8 cellular contexts compared by ENCODE assay signal in the genomic region with DNA sequence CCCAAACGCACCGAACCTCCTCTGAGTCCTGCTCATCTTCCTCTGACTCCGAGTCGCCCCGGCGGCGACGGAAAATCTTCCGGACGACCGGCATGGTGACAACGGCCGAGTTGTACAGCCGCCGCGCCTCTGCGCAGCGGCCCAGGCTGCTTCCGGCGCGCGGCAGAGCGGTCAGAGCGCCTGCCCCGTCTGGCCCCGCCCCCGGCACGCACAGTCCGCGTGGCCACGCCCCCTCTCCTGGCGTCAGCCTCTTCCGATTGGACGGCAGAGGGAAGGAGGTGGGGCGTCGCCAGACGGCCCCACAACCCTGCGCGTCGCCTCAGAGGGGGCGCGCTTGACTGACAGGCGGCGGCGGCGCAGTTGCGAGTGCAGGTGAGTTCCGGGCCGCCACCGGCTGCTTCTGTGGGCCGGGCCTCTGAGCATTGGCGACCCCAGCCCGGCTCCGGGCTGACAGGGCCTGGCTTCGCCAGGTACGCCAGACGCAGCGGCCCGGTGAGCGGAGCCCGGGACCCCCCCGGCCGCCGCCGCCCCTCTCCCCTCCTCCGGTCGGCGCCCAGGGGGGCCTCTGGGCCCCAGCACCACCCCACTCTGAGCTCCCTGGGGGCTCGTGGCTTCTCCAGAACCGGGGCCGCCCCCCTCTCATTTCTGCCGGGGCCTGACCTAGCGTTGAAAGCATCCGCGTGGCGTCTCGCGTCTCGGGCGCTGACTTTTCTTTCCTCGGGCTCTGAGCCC.
DNase-seq lines count a peak whose midpoint lies in the region; ATAC-seq lines count a peak whose summit lies in the region.

Gene C9orf78, minus strand, starts transcription at position 148 of the 732 bp plus-strand sequence. Its CDS starts 54 bp downstream, at position 94.
Gene USP20, plus strand, starts transcription at position 331 of the 732 bp plus-strand sequence. CDS start 17,098 bp downstream, outside the sequence.

- H3K36me3 Mint-ChIP-seq in activated naive CD4-positive, alpha-beta T cell treated with anti-CD3 and anti-CD28 coated beads, Interleukin-2, amount 10 ng/mL, durations not matched to agents 7 days and 5 days = peaks cover 40% of the 10 kb centered on the region

- no peaks in the 10 kb centered on the region for H3K27me3 Mint-ChIP-seq in activated naive CD4-positive, alpha-beta T cell treated with anti-CD3 and anti-CD28 coated beads, Interleukin-2, amount 10 ng/mL, durations not matched to agents 7 days and 5 days

- peak within 1 kb of the TSS; percentile 98 for H3K4me3 Mint-ChIP-seq in activated naive CD4-positive, alpha-beta T cell treated with anti-CD3 and anti-CD28 coated beads, Interleukin-2, amount 10 ng/mL, durations not matched to agents 7 days and 5 days

- peak within 1 kb of the TSS; percentile 99 for H3K27ac Mint-ChIP-seq in activated naive CD4-positive, alpha-beta T cell treated with anti-CD3 and anti-CD28 coated beads, Interleukin-2, amount 10 ng/mL, durations not matched to agents 7 days and 5 days

- no peaks in the 10 kb centered on the region for H3K9me3 Mint-ChIP-seq in activated naive CD4-positive, alpha-beta T cell treated with anti-CD3 and anti-CD28 coated beads, Interleukin-2, amount 10 ng/mL, durations not matched to agents 7 days and 5 days

- ATAC-seq in HG02571 (IDR thresholded peaks at IDR 0.05; ENCODE audit: unreplicated experiment) = peak; percentile 86

- peak within 1 kb of the TSS; percentile 77 for H3K9ac ChIP-seq in SK-N-MC (ENCODE audit: insufficient read length)

- H3K9me3 ChIP-seq in SK-N-MC (ENCODE audit: low read depth, low read length) = no peaks in the 10 kb centered on the region

- peaks cover 59% of the 10 kb centered on the region for H3K4me1 Mint-ChIP-seq in activated naive CD4-positive, alpha-beta T cell treated with anti-CD3 and anti-CD28 coated beads, Interleukin-2, amount 10 ng/mL, durations not matched to agents 7 days and 5 days

- DNase-seq in GM04504 (ENCODE audit: low read depth) (peak; percentile 90), NCI-H1048 (lab: John Stamatoyannopoulos, UW) (peak; percentile 92), SK-N-MC (ENCODE audit: low read depth, low spot score) (peak; percentile 18), germinal center (ENCODE audit: low spot score) (peak; percentile 99), non-pigmented ciliary epithelial cell (ENCODE audit: low read depth) (peak; percentile 57), substantia nigra (lab: John Stamatoyannopoulos, UW) (peak; percentile 48 to 98 (median 90))
- peak; percentile 97 for DNase-seq in activated naive CD4-positive, alpha-beta T cell treated with anti-CD3 and anti-CD28 coated beads, Interleukin-2, amount 10 ng/mL, durations not matched to agents 7 days and 5 days

- CTCF ChIA-PET in activated naive CD4-positive, alpha-beta T cell treated with anti-CD3 and anti-CD28 coated beads, Interleukin-2, amount 10 ng/mL, durations not matched to agents 7 days and 5 days (lab: Charles Lee) = interaction anchor here (0.9 to 1.2 kb wide), 3 partner anchors 9 to 50 kb away, joined by 3 to 4 read pairs (median 3); no protein-coding TSS in a partner anchor

- H3K27ac ChIP-seq in SK-N-MC = no peak within 1 kb of the TSS
- peak within 1 kb of the TSS; percentile 68 for H3K27ac ChIP-seq in substantia nigra (ENCODE audit: low read depth, low read length, poor library complexity, severe bottlenecking)

- H3K36me3 ChIP-seq in SK-N-MC (ENCODE audit: insufficient read depth, low read length) = peaks cover 28% of the 10 kb centered on the region

- peak within 1 kb of the TSS; percentile 80 for H3K4me3 ChIP-seq in SK-N-MC

Comparison
In these comparisons a context has a peak if more than half of its experiments do, and no peak if none do; other contexts are left out.
1. DNase-seq: peak in every context shown above with its lines; median percentile 99 in germinal center; 97 in activated naive CD4-positive, alpha-beta T cell treated with anti-CD3 and anti-CD28 coated beads, Interleukin-2, amount 10 ng/mL, durations not matched to agents 7 days and 5 days; 92 in NCI-H1048; 90 in GM04504; 90 in substantia nigra; 57 in non-pigmented ciliary epithelial cell; 18 in SK-N-MC.